In the genomic region with DNA sequence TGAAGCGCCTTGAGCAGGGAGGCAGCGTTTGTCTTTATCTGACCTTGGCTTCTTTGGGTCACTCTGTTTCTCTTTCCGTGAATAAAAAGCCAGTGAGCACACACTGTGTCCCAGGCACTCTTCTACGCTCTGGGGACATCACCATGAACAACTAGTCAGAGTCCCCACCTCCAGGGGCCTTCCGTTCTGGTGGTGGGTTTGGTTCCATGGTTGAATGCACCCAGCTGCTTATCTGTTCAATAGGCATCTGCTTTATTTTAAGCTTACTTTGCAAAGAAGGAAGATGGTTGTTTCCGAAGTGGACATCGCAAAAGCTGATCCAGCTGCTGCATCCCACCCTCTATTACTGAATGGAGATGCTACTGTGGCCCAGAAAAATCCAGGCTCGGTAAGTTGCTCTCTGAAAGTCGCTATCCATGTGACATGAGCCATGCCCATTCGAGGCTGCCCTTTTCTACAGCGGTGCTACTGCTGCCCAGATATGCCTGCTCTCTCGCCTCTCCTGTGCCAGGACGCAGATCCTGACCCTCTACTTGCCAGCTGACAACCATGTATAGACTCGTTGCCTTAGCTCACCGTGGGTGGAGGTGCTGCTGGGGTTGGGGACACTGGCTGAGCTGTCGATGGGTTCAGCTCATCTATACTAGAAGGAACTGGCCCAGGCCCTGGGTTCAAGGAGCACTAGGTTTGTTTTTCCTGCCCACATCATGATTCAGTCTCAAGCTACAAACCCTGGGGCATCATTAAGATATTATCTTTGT, we compare ENCODE assay signal across 13 cellular contexts. TPM values are rescaled to one million over a fixed set of nuclear protein-coding genes. Genes with fewer than 3 reads are reported as not detected.
DNase-seq lines count a peak whose midpoint lies in the region; ATAC-seq, FAIRE-seq and TF ChIP-seq lines count a peak whose summit lies in the region.
"Had no signal": no experiment of that assay in that cellular context is flagged by ENCODE, and none has a peak within 500 bp of the region (broad histone marks: within the 10 kb centered on the region; RNA-seq: fewer than 3 reads in every experiment).

No MANE protein-coding gene starts in this region.

- no peak for FAIRE-seq in astrocyte (lab: Jason Lieb, UNC)
- FAIRE-seq: H54 had no signal

- H3K4me3 ChIP-seq in astrocyte (ENCODE audit: insufficient read depth, low read depth, low read length) (no peak overlapping the region), SJCRH30 (no peak overlapping the region)
- H3K4me3 ChIP-seq: left ventricle myocardium inferior, right lobe of liver had no signal

- TF ChIP-seq CTCF in astrocyte (IDR thresholded peaks at IDR 0.05; ENCODE audit: insufficient read depth, low read depth, low read length) = no peak

- H3K27ac Mint-ChIP-seq in astrocyte (ENCODE audit: unreplicated experiment) = no peak overlapping the region

- H3K27ac ChIP-seq in astrocyte (ENCODE audit: low read depth, low read length) (no peak overlapping the region), SJCRH30 (no peak overlapping the region)
- H3K27ac ChIP-seq: brain microvascular endothelial cell, left ventricle myocardium inferior, right lobe of liver had no signal

- ATAC-seq in GM18498 (IDR thresholded peaks at IDR 0.05; ENCODE audit: unreplicated experiment) (peak; percentile 74), GM19397 (IDR thresholded peaks at IDR 0.05; ENCODE audit: unreplicated experiment) (peak; percentile 79), HG02973 (IDR thresholded peaks at IDR 0.05; ENCODE audit: unreplicated experiment) (peak; percentile 84)
- ATAC-seq: right lobe of liver had no signal

- H3K9me3 Mint-ChIP-seq in astrocyte (ENCODE audit: unreplicated experiment) = peaks cover 8% of the 10 kb centered on the region

- peaks cover 2% of the 10 kb centered on the region for H3K27me3 Mint-ChIP-seq in astrocyte (ENCODE audit: low read depth, unreplicated experiment)

- H2AFZ ChIP-seq in astrocyte (ENCODE audit: low read depth, low read length) = no peak overlapping the region

- no peaks in the 10 kb centered on the region for H3K79me2 ChIP-seq in astrocyte (ENCODE audit: insufficient read depth, low read length)

- peaks cover 44% of the 10 kb centered on the region for H3K36me3 Mint-ChIP-seq in astrocyte (ENCODE audit: low read depth, unreplicated experiment)

- no peak overlapping the region for H3K4me2 ChIP-seq in astrocyte (ENCODE audit: low read length)

- no peaks in the 10 kb centered on the region for H3K36me3 ChIP-seq in astrocyte (ENCODE audit: insufficient read depth, low read length)
- no peaks in the 10 kb centered on the region for H3K36me3 ChIP-seq in SJCRH30
- H3K36me3 ChIP-seq: brain microvascular endothelial cell had no signal

- H3K9me3 ChIP-seq in astrocyte (ENCODE audit: insufficient read depth, low read depth, low read length) = no peaks in the 10 kb centered on the region
- no peaks in the 10 kb centered on the region for H3K9me3 ChIP-seq in SJCRH30 (replicated peaks)
- H3K9me3 ChIP-seq: right lobe of liver had no signal

- DNase-seq in astrocyte (ENCODE audit: low read depth) (no peak), HuH-7 (ENCODE audit: low spot score) (no peak), activated T-cell treated with anti-CD3 and anti-CD28 coated beads for 4 hours (no peak), SJCRH30 (no peak)
- DNase-seq in activated naive CD4-positive, alpha-beta T cell treated with Interleukin-2 at 50 U/mL for 16 hours = no peak
- DNase-seq: brain microvascular endothelial cell, Calu3, left ventricle myocardium inferior, right lobe of liver had no signal

- H3K4me3 Mint-ChIP-seq in astrocyte (ENCODE audit: unreplicated experiment) = peak overlapping the region; percentile 74

- H4K20me1 ChIP-seq in astrocyte (ENCODE audit: insufficient read depth, low read length) = no peaks in the 10 kb centered on the region

- H3K4me1 Mint-ChIP-seq in astrocyte (ENCODE audit: low read depth, unreplicated experiment) = peaks cover 31% of the 10 kb centered on the region

- H3K27me3 ChIP-seq in astrocyte (ENCODE audit: insufficient read depth, low read length) (peaks cover 8% of the 10 kb centered on the region), SJCRH30 (no peaks in the 10 kb centered on the region)
- H3K27me3 ChIP-seq: brain microvascular endothelial cell, right lobe of liver had no signal

- no peak overlapping the region for H3K9ac ChIP-seq in astrocyte (ENCODE audit: low read length)

- no peaks in the 10 kb centered on the region for H3K4me1 ChIP-seq in astrocyte (ENCODE audit: insufficient read depth, low read length)
- H3K4me1 ChIP-seq in SJCRH30 = no peaks in the 10 kb centered on the region
- H3K4me1 ChIP-seq: right lobe of liver had no signal

RNA-seq across cellular contexts. Expression of gene MX1, which starts 5.9 kb away (rescaled TPM):
- 420 and 434 TPM in 2 replicates for total RNA-seq in astrocyte
- total RNA-seq in SJCRH30 (2014; rRNA removed; shearing (Covaris generic)) = not detected in 2 replicates

Comparison
In these comparisons a context has a peak if more than half of its experiments do, and no peak if none do; other contexts are left out.
1. RNA of gene MX1, which starts 5.9 kb away (total RNA-seq): 420 to 434 TPM in astrocyte; not detected in SJCRH30; every median in the first group is over 100 times any median in the second.
2. Peak in every context shown above with its lines, with median percentiles within 50 percentile points of each other: ATAC-seq.